Comparison of ENCODE assay signal across 8 cellular contexts in genomic region chr2:128321784-128322650, GRCh38. TPM values are rescaled to one million over a fixed set of nuclear protein-coding genes. Genes with fewer than 3 reads are reported as not detected.
DNase-seq lines count a peak whose midpoint lies in the region; ATAC-seq and TF ChIP-seq lines count a peak whose summit lies in the region.

No MANE protein-coding gene starts in this region.

- no peaks in the 10 kb centered on the region for H3K36me3 ChIP-seq in Peyer's patch

- DNase-seq in DMS153 treated with DMSO at 0.1 percent for 48 hours (lab: John Stamatoyannopoulos, UW; ENCODE audit: unreplicated experiment), result peak; percentile 47
- DNase-seq in HT1080 (ENCODE audit: low read depth), result peak; percentile 72
- DNase-seq in Peyer's patch, result peak; percentile 72 to 91 (median 86)
- DNase-seq in activated T-helper 1 cell treated with Interleukin-2 at 50 U/mL for 16 hours (ENCODE audit: low read depth), result peak; percentile 69
- peak; percentile 79 for DNase-seq in fibroblast of peridontal ligament (ENCODE audit: extremely low read depth)
- peak; percentile 88 for DNase-seq in stimulated activated naive CD8-positive, alpha-beta T cell treated with anti-CD3 and anti-CD28 coated beads, Interleukin-15, Interleukin-2, amounts not matched to agents 100 U/mL and 50 U/mL, for 24 hours

- no peaks in the 10 kb centered on the region for H3K9me3 Mint-ChIP-seq in nephron

- no peaks in the 10 kb centered on the region for H3K9me3 ChIP-seq in Peyer's patch

- TF ChIP-seq POLR2A in Peyer's patch (IDR thresholded peaks at IDR 0.05), result no peak

- peak overlapping the region; percentile 75 to 88 (median 83) for H3K4me3 Mint-ChIP-seq in nephron

- peaks cover 5% of the 10 kb centered on the region for H3K27me3 Mint-ChIP-seq in nephron (ENCODE audit: low read depth)

- no peaks in the 10 kb centered on the region for H3K27me3 ChIP-seq in Peyer's patch

- H3K4me1 ChIP-seq in Peyer's patch, result peaks cover 2 to 18% (median 9%) of the 10 kb centered on the region in 4 donors

- no peaks in the 10 kb centered on the region for H3K36me3 Mint-ChIP-seq in nephron (ENCODE audit: low read depth)

- H3K27ac Mint-ChIP-seq in nephron, result peak overlapping the region; percentile 79 to 92 (median 83)

- peak overlapping the region; percentile 43 to 91 (median 61) for H3K4me3 ChIP-seq in Peyer's patch

- TF ChIP-seq CTCF in Peyer's patch (IDR thresholded peaks at IDR 0.05) (peak; percentile 89 to 99 (median 96)), nephron (IDR thresholded peaks at IDR 0.05; ENCODE audit: unreplicated experiment in 3 of 3) (peak; percentile 98 to 99 (median 98))

- peaks cover 12% of the 10 kb centered on the region for H3K4me1 Mint-ChIP-seq in nephron

- H3K27ac ChIP-seq in Peyer's patch, result peak overlapping the region; percentile 57 to 82 (median 72)

- peak; percentile 41 for ATAC-seq in GM21381 (IDR thresholded peaks at IDR 0.05; ENCODE audit: unreplicated experiment)
- peak; percentile 57 for ATAC-seq in stimulated activated naive CD8-positive, alpha-beta T cell treated with anti-CD3 and anti-CD28 coated beads, Interleukin-15, Interleukin-2, amounts not matched to agents 100 U/mL and 50 U/mL, for 24 hours

RNA-seq across cellular contexts. Expression of gene HS6ST1, which starts 3.3 kb away (rescaled TPM):
- total RNA-seq in HT1080 (2014; rRNA removed; shearing (Covaris generic)), result 26.7 and 29.0 TPM in 2 replicates
- 12.5 and 14.8 TPM in 2 replicates for polyA plus RNA-seq in HT1080 (2015; cell fraction: cytosol; rRNA removed)
- polyA plus RNA-seq in HT1080 (2015; cell fraction: nucleus; rRNA removed), result 7.5 and 7.9 TPM in 2 replicates
- total RNA-seq in Peyer's patch, result 10 to 100 TPM; 16.5 to 52.0 (median 40.2) TPM

Comparison
In these comparisons a context has a peak if more than half of its experiments do, and no peak if none do; other contexts are left out.
1. Peak in every context shown above with its lines: DNase-seq, ATAC-seq, H3K4me3 ChIP-seq and H3K27ac ChIP-seq.